Comparison of ENCODE assay signal across 1 cellular context in genomic region chr10:115049318-115049717, GRCh38.
TF ChIP-seq lines count a peak whose summit lies in the region.

No MANE protein-coding gene starts in this region.

TF ChIP-seq in GM23338, 12 proteins besides CTCF, POLR2A, EP300 and RAD21 (continued from another document):
- TF ChIP-seq ZNF462 (CRISPR knock-in tag; IDR thresholded peaks at IDR 0.05): no peak
- no peak for TF ChIP-seq ZNF114 (CRISPR knock-in tag; IDR thresholded peaks at IDR 0.05)
- no peak for TF ChIP-seq ZNF331 (CRISPR knock-in tag; IDR thresholded peaks at IDR 0.05; ENCODE audit: low read depth)
- TF ChIP-seq, protein P1, sequence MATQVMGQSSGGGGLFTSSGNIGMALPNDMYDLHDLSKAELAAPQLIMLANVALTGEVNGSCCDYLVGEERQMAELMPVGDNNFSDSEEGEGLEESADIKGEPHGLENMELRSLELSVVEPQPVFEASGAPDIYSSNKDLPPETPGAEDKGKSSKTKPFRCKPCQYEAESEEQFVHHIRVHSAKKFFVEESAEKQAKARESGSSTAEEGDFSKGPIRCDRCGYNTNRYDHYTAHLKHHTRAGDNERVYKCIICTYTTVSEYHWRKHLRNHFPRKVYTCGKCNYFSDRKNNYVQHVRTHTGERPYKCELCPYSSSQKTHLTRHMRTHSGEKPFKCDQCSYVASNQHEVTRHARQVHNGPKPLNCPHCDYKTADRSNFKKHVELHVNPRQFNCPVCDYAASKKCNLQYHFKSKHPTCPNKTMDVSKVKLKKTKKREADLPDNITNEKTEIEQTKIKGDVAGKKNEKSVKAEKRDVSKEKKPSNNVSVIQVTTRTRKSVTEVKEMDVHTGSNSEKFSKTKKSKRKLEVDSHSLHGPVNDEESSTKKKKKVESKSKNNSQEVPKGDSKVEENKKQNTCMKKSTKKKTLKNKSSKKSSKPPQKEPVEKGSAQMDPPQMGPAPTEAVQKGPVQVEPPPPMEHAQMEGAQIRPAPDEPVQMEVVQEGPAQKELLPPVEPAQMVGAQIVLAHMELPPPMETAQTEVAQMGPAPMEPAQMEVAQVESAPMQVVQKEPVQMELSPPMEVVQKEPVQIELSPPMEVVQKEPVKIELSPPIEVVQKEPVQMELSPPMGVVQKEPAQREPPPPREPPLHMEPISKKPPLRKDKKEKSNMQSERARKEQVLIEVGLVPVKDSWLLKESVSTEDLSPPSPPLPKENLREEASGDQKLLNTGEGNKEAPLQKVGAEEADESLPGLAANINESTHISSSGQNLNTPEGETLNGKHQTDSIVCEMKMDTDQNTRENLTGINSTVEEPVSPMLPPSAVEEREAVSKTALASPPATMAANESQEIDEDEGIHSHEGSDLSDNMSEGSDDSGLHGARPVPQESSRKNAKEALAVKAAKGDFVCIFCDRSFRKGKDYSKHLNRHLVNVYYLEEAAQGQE (IDR thresholded peaks at IDR 0.05; ENCODE audit: unreplicated experiment): no peak
- TF ChIP-seq CREB1 (CRISPR knock-in tag; IDR thresholded peaks at IDR 0.05; ENCODE audit: low read depth): no peak
- no peak for TF ChIP-seq POLR2AphosphoS5 (IDR thresholded peaks at IDR 0.05; ENCODE audit: low read depth)
- TF ChIP-seq EZH2phosphoT487 (IDR thresholded peaks at IDR 0.05; ENCODE audit: unreplicated experiment): no peak
